Comparison of ENCODE assay signal across 14 cellular contexts in genomic region chr10:120555436-120556163, GRCh38.
"Had no signal": no experiment of that assay in that cellular context is flagged by ENCODE, and none has a peak within 500 bp of the region (broad histone marks: within the 10 kb centered on the region; RNA-seq: fewer than 3 reads in every experiment).

No MANE protein-coding gene starts in this region.

- DNase-seq: activated CD4-positive, CD25-positive, alpha-beta regulatory T cell treated with anti-CD3 and anti-CD28 coated beads, Interleukin-2, amount 50 U/mL, for 72 hours; activated CD8-positive, alpha-beta memory T cell treated with anti-CD3 and anti-CD28 coated beads for 24 hours; activated effector memory CD4-positive, alpha-beta T cell treated with anti-CD3 and anti-CD28 coated beads, Interleukin-2, amount 50 U/mL, for 16 hours; activated naive CD4-positive, alpha-beta T cell treated with anti-CD3 and anti-CD28 coated beads, Interleukin-2, amount 50 U/mL, for 16 hours; activated T-cell treated with anti-CD3 and anti-CD28 coated beads, Interleukin-2, amount 50 U/mL, for 72 hours; dermis blood vessel endothelial cell; effector memory CD8-positive, alpha-beta T cell; foreskin fibroblast; hippocampal formation; midbrain; nephron progenitor cell; stimulated activated naive B cell treated with anti-CD40 and anti-IgM and Interleukin-4, amounts not matched to agents 10 μg/mL and 1 μg/mL and 100 μg/mL, for 72 hours had no signal

- ATAC-seq: activated T-cell treated with anti-CD3 and anti-CD28 coated beads, Interleukin-2, amount 50 U/mL, for 72 hours; effector memory CD8-positive, alpha-beta T cell; left lobe of liver; stimulated activated naive B cell treated with anti-CD40 and anti-IgM and Interleukin-4, amounts not matched to agents 10 μg/mL and 1 μg/mL and 100 μg/mL, for 72 hours had no signal

- H3K4me3 ChIP-seq: lung had no signal
